1 cellular context compared by ENCODE assay signal in the genomic region with DNA sequence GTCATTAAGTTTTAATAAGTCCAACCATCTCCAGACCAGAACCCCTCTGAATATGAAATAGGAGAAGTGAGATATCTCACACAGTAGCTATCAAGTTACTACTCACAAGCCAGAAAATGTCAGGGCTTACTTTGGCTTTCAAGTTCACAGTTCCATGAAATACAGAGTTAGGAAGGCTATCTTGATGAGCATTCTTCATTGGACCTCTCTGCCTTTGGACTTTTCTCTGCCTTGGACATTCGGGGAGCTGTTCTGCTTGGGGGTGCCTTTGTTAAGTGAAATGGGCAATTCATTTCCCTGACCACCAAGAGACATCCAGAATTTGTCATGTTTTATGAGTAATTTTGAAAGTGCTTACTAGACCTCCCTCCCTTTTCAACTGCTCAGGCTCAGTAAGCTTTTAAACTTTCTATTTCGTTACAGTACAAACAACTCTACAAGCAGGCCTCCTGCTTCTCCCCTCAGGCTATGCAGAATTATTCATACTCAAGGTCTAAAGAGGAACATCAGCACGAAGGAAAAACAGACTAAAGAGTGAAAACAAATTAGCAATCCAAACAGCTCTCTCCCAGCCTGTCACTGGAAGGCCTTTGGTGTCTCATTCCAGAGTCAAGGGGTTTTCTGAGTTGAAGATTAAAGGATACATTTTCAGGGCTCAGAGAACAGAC.
TF ChIP-seq lines count a peak whose summit lies in the region.

No MANE protein-coding gene starts in this region.

TF ChIP-seq in IMR-90, 13 proteins besides CTCF, POLR2A, EP300 and RAD21 (continued from another document):
- TF ChIP-seq, protein P1, sequence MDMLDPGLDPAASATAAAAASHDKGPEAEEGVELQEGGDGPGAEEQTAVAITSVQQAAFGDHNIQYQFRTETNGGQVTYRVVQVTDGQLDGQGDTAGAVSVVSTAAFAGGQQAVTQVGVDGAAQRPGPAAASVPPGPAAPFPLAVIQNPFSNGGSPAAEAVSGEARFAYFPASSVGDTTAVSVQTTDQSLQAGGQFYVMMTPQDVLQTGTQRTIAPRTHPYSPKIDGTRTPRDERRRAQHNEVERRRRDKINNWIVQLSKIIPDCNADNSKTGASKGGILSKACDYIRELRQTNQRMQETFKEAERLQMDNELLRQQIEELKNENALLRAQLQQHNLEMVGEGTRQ (IDR thresholded peaks at IDR 0.05; ENCODE audit: low read depth, low read length): no peak
- TF ChIP-seq BHLHE40 (IDR thresholded peaks at IDR 0.05; ENCODE audit: low read depth, low read length) (no peak), SMC3 (IDR thresholded peaks at IDR 0.05; ENCODE audit: low read depth, low read length) (no peak), MXI1 (IDR thresholded peaks at IDR 0.05; ENCODE audit: borderline replicate concordance, low read depth, low read length) (no peak), CHD1 (IDR thresholded peaks at IDR 0.05; ENCODE audit: low read depth, low read length) (no peak), FOS (IDR thresholded peaks at IDR 0.05; ENCODE audit: low read depth, low read length) (no peak), CEBPB (IDR thresholded peaks at IDR 0.05; ENCODE audit: low read depth, low read length) (no peak), NFE2L2 (IDR thresholded peaks at IDR 0.05; ENCODE audit: low read depth, low read length) (no peak)
- TF ChIP-seq, protein P2, sequence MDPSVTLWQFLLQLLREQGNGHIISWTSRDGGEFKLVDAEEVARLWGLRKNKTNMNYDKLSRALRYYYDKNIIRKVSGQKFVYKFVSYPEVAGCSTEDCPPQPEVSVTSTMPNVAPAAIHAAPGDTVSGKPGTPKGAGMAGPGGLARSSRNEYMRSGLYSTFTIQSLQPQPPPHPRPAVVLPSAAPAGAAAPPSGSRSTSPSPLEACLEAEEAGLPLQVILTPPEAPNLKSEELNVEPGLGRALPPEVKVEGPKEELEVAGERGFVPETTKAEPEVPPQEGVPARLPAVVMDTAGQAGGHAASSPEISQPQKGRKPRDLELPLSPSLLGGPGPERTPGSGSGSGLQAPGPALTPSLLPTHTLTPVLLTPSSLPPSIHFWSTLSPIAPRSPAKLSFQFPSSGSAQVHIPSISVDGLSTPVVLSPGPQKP (IDR thresholded peaks at IDR 0.05; ENCODE audit: borderline replicate concordance, low read depth, low read length): no peak
